17 cellular contexts compared by ENCODE assay signal in the genomic region with DNA sequence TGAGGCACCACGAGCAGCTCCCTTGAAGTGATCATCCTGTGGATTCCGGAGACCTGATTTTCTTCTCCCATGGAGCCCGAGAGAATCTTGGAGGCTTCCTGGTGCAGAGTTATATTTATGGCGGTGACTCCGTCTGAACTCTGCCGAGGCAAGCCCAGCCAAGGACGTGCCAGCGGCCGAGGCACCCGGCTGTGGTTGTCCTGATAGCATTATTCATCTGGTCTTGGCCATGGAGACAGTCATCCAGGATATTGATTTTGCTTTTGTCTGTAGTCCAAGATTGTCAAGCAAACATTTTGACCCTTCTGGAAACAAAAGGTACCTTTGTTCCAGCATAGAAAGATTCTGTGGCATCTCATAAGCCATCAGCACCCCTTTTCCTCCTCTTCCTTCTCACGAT.
"Had no signal": no experiment of that assay in that cellular context is flagged by ENCODE, and none has a peak within 500 bp of the region (broad histone marks: within the 10 kb centered on the region; RNA-seq: fewer than 3 reads in every experiment).

No MANE protein-coding gene starts in this region.

- H3K4me3 ChIP-seq: mucosa of descending colon, prostate gland, right lobe of liver, spleen had no signal

- H3K27ac Mint-ChIP-seq: activated CD4-positive, alpha-beta T cell treated with anti-CD3 and anti-CD28 coated beads, Interleukin-2, amount 10 ng/mL, durations not matched to agents 7 days and 5 days; activated naive CD8-positive, alpha-beta T cell treated with anti-CD3 and anti-CD28 coated beads for 36 hours; dendritic cell treated with granulocyte-macrophage colony-stimulating factor and Interleukin-4, amounts not matched to agents 40 ng/mL and 50 ng/mL, for 4 days; natural killer cell; stimulated activated naive CD8-positive, alpha-beta T cell treated with anti-CD3 and anti-CD28 coated beads, Interleukin-15, amount 100 ng/mL, for 72 hours had no signal

- ATAC-seq: foreskin keratinocyte; left colon; mucosa of descending colon; natural killer cell; stimulated activated naive CD8-positive, alpha-beta T cell treated with anti-CD3 and anti-CD28 coated beads, Interleukin-15, amount 100 ng/mL, for 72 hours had no signal

- H3K9me3 Mint-ChIP-seq: activated naive CD8-positive, alpha-beta T cell treated with anti-CD3 and anti-CD28 coated beads for 36 hours; dendritic cell treated with granulocyte-macrophage colony-stimulating factor and Interleukin-4, amounts not matched to agents 40 ng/mL and 50 ng/mL, for 4 days; natural killer cell; stimulated activated naive CD8-positive, alpha-beta T cell treated with anti-CD3 and anti-CD28 coated beads, Interleukin-15, amount 100 ng/mL, for 72 hours had no signal

- H3K4me3 Mint-ChIP-seq: activated CD4-positive, alpha-beta T cell treated with anti-CD3 and anti-CD28 coated beads, Interleukin-2, amount 10 ng/mL, durations not matched to agents 7 days and 5 days; activated naive CD8-positive, alpha-beta T cell treated with anti-CD3 and anti-CD28 coated beads for 36 hours; dendritic cell treated with granulocyte-macrophage colony-stimulating factor and Interleukin-4, amounts not matched to agents 40 ng/mL and 50 ng/mL, for 4 days; natural killer cell; stimulated activated naive CD8-positive, alpha-beta T cell treated with anti-CD3 and anti-CD28 coated beads, Interleukin-15, amount 100 ng/mL, for 72 hours had no signal

- H3K9me3 ChIP-seq: mucosa of descending colon, prostate gland, right lobe of liver, spleen had no signal

- DNase-seq: activated CD4-positive, alpha-beta T cell treated with anti-CD3 and anti-CD28 coated beads, Interleukin-2, amount 10 ng/mL, durations not matched to agents 7 days and 5 days; activated CD8-positive, alpha-beta memory T cell treated with anti-CD3 and anti-CD28 coated beads, Interleukin-2, amount 50 U/mL, for 48 hours; activated naive CD8-positive, alpha-beta T cell treated with anti-CD3 and anti-CD28 coated beads for 36 hours; brain microvascular endothelial cell; cerebellar nuclear complex; effector memory CD4-positive, alpha-beta T cell; foreskin keratinocyte; head of caudate nucleus; left colon; mucosa of descending colon; natural killer cell; occipital lobe; right lobe of liver; spleen; stimulated activated naive CD8-positive, alpha-beta T cell treated with anti-CD3 and anti-CD28 coated beads, Interleukin-15, amount 100 ng/mL, for 72 hours had no signal

- H3K27me3 Mint-ChIP-seq: activated CD4-positive, alpha-beta T cell treated with anti-CD3 and anti-CD28 coated beads, Interleukin-2, amount 10 ng/mL, durations not matched to agents 7 days and 5 days; activated naive CD8-positive, alpha-beta T cell treated with anti-CD3 and anti-CD28 coated beads for 36 hours had no signal

- H3K27me3 ChIP-seq: brain microvascular endothelial cell, right lobe of liver, spleen had no signal

- H3K36me3 ChIP-seq: brain microvascular endothelial cell, prostate gland, right lobe of liver, spleen had no signal

- H3K27ac ChIP-seq: brain microvascular endothelial cell, foreskin keratinocyte, right lobe of liver, spleen had no signal

- H3K4me1 ChIP-seq: foreskin keratinocyte, prostate gland had no signal

- H3K36me3 Mint-ChIP-seq: activated naive CD8-positive, alpha-beta T cell treated with anti-CD3 and anti-CD28 coated beads for 36 hours; natural killer cell had no signal
